8 cellular contexts compared by ENCODE assay signal in the genomic region with DNA sequence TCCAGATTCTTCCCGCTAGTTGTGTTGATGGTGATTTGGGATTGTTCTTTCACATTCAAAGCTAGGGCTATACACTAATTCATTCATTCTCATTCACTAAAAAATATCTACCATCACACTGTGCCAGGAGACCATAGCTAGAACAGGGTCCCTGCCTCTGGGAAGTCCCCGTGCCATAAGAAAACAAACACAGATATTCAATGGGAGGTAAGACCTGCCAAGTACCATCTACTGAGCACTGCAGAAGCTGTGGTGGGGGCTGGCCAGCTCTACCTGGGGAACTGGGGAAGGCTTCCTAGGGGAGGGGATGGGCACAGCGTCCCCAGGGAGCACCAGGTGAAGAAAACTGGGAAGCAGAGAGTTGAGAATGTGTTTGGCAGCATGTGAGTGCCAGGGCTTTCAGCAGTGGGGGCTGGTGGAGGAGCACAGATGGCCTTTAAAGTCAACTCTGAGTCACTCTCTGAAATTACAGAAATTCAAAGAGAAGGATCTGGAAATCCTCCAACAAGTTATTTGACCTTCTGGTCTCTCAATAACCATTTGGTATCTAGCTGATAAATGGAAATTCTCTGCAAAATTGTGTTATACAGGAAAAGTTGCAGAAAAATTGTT.
DNase-seq lines count a peak whose midpoint lies in the region; ATAC-seq, FAIRE-seq and TF ChIP-seq lines count a peak whose summit lies in the region.

No MANE protein-coding gene starts in this region.

- peaks cover 20 to 22% of the 10 kb centered on the region in 2 donors for H3K4me1 Mint-ChIP-seq in natural killer cell
- peaks cover 19 to 20% of the 10 kb centered on the region in 2 donors for H3K4me1 Mint-ChIP-seq in natural killer cell treated with Interleukin-12 subunit alpha and Interleukin-12 subunit beta and Interleukin-15 and Interleukin-18, amount 100 ng/mL, for 72 hours (ENCODE audit: low read depth in 2 of 2)

- TF ChIP-seq POLR2A in transverse colon (IDR thresholded peaks at IDR 0.05) (no peak), erythroblast (IDR thresholded peaks at IDR 0.05; ENCODE audit: low read length) (no peak), GM12892 (IDR thresholded peaks at IDR 0.05; ENCODE audit: low read depth, low read length) (no peak)

- peaks cover 0 to 11% (median 4%) of the 10 kb centered on the region in 4 donors for H3K4me1 ChIP-seq in transverse colon

- peaks cover 0 to 3% of the 10 kb centered on the region in 2 donors for H3K9me3 Mint-ChIP-seq in natural killer cell
- no peaks in the 10 kb centered on the region for H3K9me3 Mint-ChIP-seq in natural killer cell treated with Interleukin-12 subunit alpha and Interleukin-12 subunit beta and Interleukin-15 and Interleukin-18, amount 100 ng/mL, for 72 hours

- H3K36me3 ChIP-seq in transverse colon: no peaks in the 10 kb centered on the region

- no peak for FAIRE-seq in GM12892 (lab: Jason Lieb, UNC)

- 76 to 87% methylated on average over 3 of the region's 3 CpGs for WGBS in transverse colon (ENCODE audit: low coverage in 1 of 2), 2 donors

- TF ChIP-seq EP300 in transverse colon (IDR thresholded peaks at IDR 0.05; ENCODE audit: low read depth): no peak

- peak overlapping the region; percentile 39 to 77 for H3K27ac Mint-ChIP-seq in natural killer cell
- peak overlapping the region in 1 of 2 donors; percentile 42 for H3K27ac Mint-ChIP-seq in natural killer cell treated with Interleukin-12 subunit alpha and Interleukin-12 subunit beta and Interleukin-15 and Interleukin-18, amount 100 ng/mL, for 72 hours

- peak in 2 of 3 donors; percentile 30 to 66 for ATAC-seq in natural killer cell
- no peak for ATAC-seq in natural killer cell treated with Interleukin-12 subunit alpha and Interleukin-12 subunit beta and Interleukin-15 and Interleukin-18, amount 100 ng/mL, for 72 hours
- ATAC-seq in Right ventricle myocardium superior (ENCODE audit: poor library complexity): peak; percentile 43
- ATAC-seq in GM21526 (IDR thresholded peaks at IDR 0.05; ENCODE audit: low FRiP score, unreplicated experiment): no peak

- H3K36me3 Mint-ChIP-seq in natural killer cell: no peaks in the 10 kb centered on the region
- H3K36me3 Mint-ChIP-seq in natural killer cell treated with Interleukin-12 subunit alpha and Interleukin-12 subunit beta and Interleukin-15 and Interleukin-18, amount 100 ng/mL, for 72 hours: peaks cover 7% of the 10 kb centered on the region

- H3K27me3 Mint-ChIP-seq in natural killer cell (ENCODE audit: low read depth in 2 of 2): no peaks in the 10 kb centered on the region
- no peaks in the 10 kb centered on the region for H3K27me3 Mint-ChIP-seq in natural killer cell treated with Interleukin-12 subunit alpha and Interleukin-12 subunit beta and Interleukin-15 and Interleukin-18, amount 100 ng/mL, for 72 hours

- TF ChIP-seq CTCF in natural killer cell (IDR thresholded peaks at IDR 0.05) (no peak), transverse colon (IDR thresholded peaks at IDR 0.05) (no peak)

- no peak overlapping the region for H3K4me3 ChIP-seq in transverse colon

- no peak overlapping the region for H3K4me3 Mint-ChIP-seq in natural killer cell
- no peak overlapping the region for H3K4me3 Mint-ChIP-seq in natural killer cell treated with Interleukin-12 subunit alpha and Interleukin-12 subunit beta and Interleukin-15 and Interleukin-18, amount 100 ng/mL, for 72 hours

- no peak for DNase-seq in natural killer cell
- no peak for DNase-seq in natural killer cell treated with Interleukin-12 subunit alpha and Interleukin-12 subunit beta and Interleukin-15 and Interleukin-18, amount 100 ng/mL, for 72 hours (ENCODE audit: low spot score)
- peak; percentile 10 to 11 for DNase-seq in activated CD4-positive, alpha-beta T cell treated with anti-CD3 and anti-CD28 coated beads, Interleukin-2, amount 50 U/mL, for 4 hours
- no peak for DNase-seq in Right ventricle myocardium superior
- DNase-seq in transverse colon: no peak
- DNase-seq in erythroblast (lab: John Stamatoyannopoulos, UW): no peak
- no peak for DNase-seq in GM12892 (ENCODE audit: insufficient read length)

- in situ Hi-C loops in transverse colon (cut with MboI; ENCODE audit: low pct_ligation_motif_present in 1 of 4, low pct_unique_long_range_greater_than_20kb in 1 of 4, low sequenced_read_pairs in 3 of 4): no loop called here

- peak overlapping the region in 3 of 4 donors; percentile 8 to 48 (median 44) for H3K27ac ChIP-seq in transverse colon

- intact Hi-C loops in natural killer cell (cut with micrococcal nuclease) (no loop called here), Right ventricle myocardium superior (cut with DNase I) (no loop called here), transverse colon (cut with DNase I; ENCODE audit: low total_unique reads) (no loop called here)

- H3K27me3 ChIP-seq in transverse colon: no peaks in the 10 kb centered on the region

- H3K9me3 ChIP-seq in transverse colon: no peaks in the 10 kb centered on the region

Comparison
In these comparisons a context has a peak if more than half of its experiments do, and no peak if none do; other contexts are left out.
1. ATAC-seq: peak in natural killer cell (2 of 3) and Right ventricle myocardium superior (single experiment); none in natural killer cell treated with Interleukin-12 subunit alpha and Interleukin-12 subunit beta and Interleukin-15 and Interleukin-18, amount 100 ng/mL, for 72 hours (0 of 2) and GM21526 (single experiment).
2. DNase-seq: peak in activated CD4-positive, alpha-beta T cell treated with anti-CD3 and anti-CD28 coated beads, Interleukin-2, amount 50 U/mL, for 4 hours (2 of 2); none in natural killer cell (single experiment), natural killer cell treated with Interleukin-12 subunit alpha and Interleukin-12 subunit beta and Interleukin-15 and Interleukin-18, amount 100 ng/mL, for 72 hours (single experiment), Right ventricle myocardium superior (single experiment), transverse colon (single experiment), erythroblast (0 of 2) and GM12892 (single experiment).